Comparison of ENCODE assay signal across 8 cellular contexts in genomic region chr7:5494683-5495561, GRCh38. TPM values are rescaled to one million over a fixed set of nuclear protein-coding genes. Genes with fewer than 3 reads are reported as not detected.
DNase-seq lines count a peak whose midpoint lies in the region; ATAC-seq, FAIRE-seq and TF ChIP-seq lines count a peak whose summit lies in the region.

No MANE protein-coding gene starts in this region.

- no peak overlapping the region for H3K18ac ChIP-seq in H1 (ENCODE audit: extremely low read depth, low read length)

- POLR2A ChIA-PET in AG04449 (lab: Yijun Ruan, JAX) (interaction anchor here (0.9 to 1.6 kb wide), 5 partner anchors 25 to 108 kb away, joined by 3 to 7 read pairs (median 5); no protein-coding TSS in a partner anchor), H1 (lab: Charles Lee; ENCODE audit: partially characterized antibody) (interaction anchor here (0.5 to 2.1 kb wide), 11 partner anchors 8 to 207 kb away, joined by 3 to 7 read pairs (median 3); no protein-coding TSS in a partner anchor)

- CTCF ChIA-PET in AG04449 (lab: Yijun Ruan, JAX) (interaction anchor here (0.6 to 5.4 kb wide), 46 partner anchors 10 to 333 kb away, joined by 3 to 87 read pairs (median 6); no protein-coding TSS in a partner anchor), H1 (lab: Charles Lee; ENCODE audit: partially characterized antibody) (interaction anchor here (0.6 to 6.0 kb wide), 69 partner anchors 9 to 1080 kb away, joined by 3 to 61 read pairs (median 4); no protein-coding TSS in a partner anchor)

- H3K9ac ChIP-seq in H1 (replicated peaks in 1 of 4; ENCODE audit: extremely low read depth in 1 of 4, low read depth in 3 of 4, low read length in 3 of 4) = no peak overlapping the region

- no peak for TF ChIP-seq EP300 in H1 (IDR thresholded peaks at IDR 0.05; ENCODE audit: borderline replicate concordance in 1 of 2, low read depth in 2 of 2, low read length in 2 of 2)

- DNase-seq in AG04449 (ENCODE audit: low read depth, low spot score) (no peak), NOMO-1 (lab: John Stamatoyannopoulos, UW; ENCODE audit: unreplicated experiment in 2 of 2) (peak; percentile 59 to 71), H1 (ENCODE audit: low read depth in 1 of 2, low spot score in 2 of 2) (peak in 1 of 2 experiments; percentile 88), midbrain (lab: John Stamatoyannopoulos, UW) (peak; percentile 83)
- peak; percentile 46 to 64 (median 55) for DNase-seq in activated CD8-positive, alpha-beta memory T cell treated with anti-CD3 and anti-CD28 coated beads for 48 hours (ENCODE audit: low read depth in 2 of 3, low spot score in 2 of 3)
- DNase-seq in stimulated activated CD8-positive, alpha-beta memory T cell treated with anti-CD3 and anti-CD28 coated beads, Interleukin-2, amount 100 ng/mL, for 48 hours (ENCODE audit: low read depth in 2 of 2) = peak; percentile 62 to 74

- no peak overlapping the region for H3K27ac ChIP-seq in H1 (ENCODE audit: low read depth, low read length)

- H2AFZ ChIP-seq in H1 (ENCODE audit: low read length) = no peak overlapping the region

- H2BK120ac ChIP-seq in H1 (replicated peaks; ENCODE audit: low read depth, low read length) = no peak overlapping the region

- TF ChIP-seq RAD21 in H1 (IDR thresholded peaks at IDR 0.05 in 1 of 2, conservative IDR thresholded peaks at IDR 0.05 in 1 of 2; ENCODE audit: low read depth in 2 of 2, low read length in 2 of 2) = peak; percentile 94 to 95

- TF ChIP-seq CTCF in AG04449 (IDR thresholded peaks at IDR 0.05; ENCODE audit: insufficient read depth, low read length, missing control alignments) (peak; percentile 94), H1 (IDR thresholded peaks at IDR 0.05; ENCODE audit: control extremely low read depth in 1 of 3, insufficient read depth in 1 of 3, low read depth in 1 of 3, low read length in 3 of 3) (peak in 2 of 3 experiments; percentile 87 to 93; a peak in 3 of 4 replicates)

- peaks cover 8% of the 10 kb centered on the region; the same call in 1 of the 2 replicates for H3K79me1 ChIP-seq in H1 (ENCODE audit: low read depth, low read length)

- H2BK5ac ChIP-seq in H1 (ENCODE audit: low read depth, low read length) = no peak overlapping the region

- no peak overlapping the region for H4K5ac ChIP-seq in H1 (ENCODE audit: insufficient read length, low read depth, low read length)

- H4K91ac ChIP-seq in H1 (replicated peaks; ENCODE audit: insufficient read length, low read length) = no peak overlapping the region

- ATAC-seq in GM18867 (IDR thresholded peaks at IDR 0.05; ENCODE audit: unreplicated experiment) = peak; percentile 69
- ATAC-seq in HG03520 (IDR thresholded peaks at IDR 0.05; ENCODE audit: unreplicated experiment) = peak; percentile 71

- H2BK15ac ChIP-seq in H1 (ENCODE audit: low read length) = no peak overlapping the region

- peaks cover 0 to 17% of the 10 kb centered on the region in 2 experiments for H4K20me1 ChIP-seq in H1 (replicated peaks in 1 of 2; ENCODE audit: control insufficient read depth in 1 of 2, insufficient read depth in 2 of 2, low read length in 2 of 2)

- 55% methylated on average over 35 of the region's 41 CpGs; no CpG with 5 or more reads in 1 of the 2 experiments for WGBS in H1 (ENCODE audit: extremely low coverage in 1 of 2, insufficient coverage in 1 of 2, insufficient read length in 1 of 2, insufficient replicate concordance in 2 of 2, low coverage in 1 of 2, low lambda C conversion rate in 2 of 2, missing lambda C conversion rate in 1 of 2), 2 experiments

- H2BK20ac ChIP-seq in H1 (ENCODE audit: low read length) = no peak overlapping the region

- 0 out of 4 replicates have a peak overlapping the region, but pooled peaks of 1 of the 2 experiments have one; percentile 12 for H3K4me2 ChIP-seq in H1 (ENCODE audit: insufficient read depth in 1 of 2, low read depth in 2 of 2, low read length in 2 of 2)

- H3K23ac ChIP-seq in H1 (ENCODE audit: insufficient read length) = no peak overlapping the region

- H3K23me2 ChIP-seq in H1 (ENCODE audit: low read depth, low read length) = no peaks in the 10 kb centered on the region

- H3K36me3 ChIP-seq in H1 (ENCODE audit: control insufficient read depth in 2 of 4, insufficient read depth in 4 of 4, low read length in 3 of 4) = peaks cover under 1 to 4% (median 3%) of the 10 kb centered on the region in 4 experiments; a peak in 6 of 8 replicates

- H3K27me3 ChIP-seq in H1 (replicated peaks in 1 of 4; ENCODE audit: control insufficient read depth in 3 of 4, extremely low read depth in 1 of 4, insufficient read depth in 3 of 4, low read length in 3 of 4) = no peaks in the 10 kb centered on the region

- peaks cover 0 to 2% of the 10 kb centered on the region in 2 experiments; a peak in 1 of 4 replicates for H3K79me2 ChIP-seq in H1 (ENCODE audit: control insufficient read depth in 1 of 2, insufficient read depth in 2 of 2, low read length in 2 of 2)

- H3K4ac ChIP-seq in H1 (replicated peaks; ENCODE audit: insufficient read length, low read depth, low read length) = no peak overlapping the region

- no peak overlapping the region for H2AK5ac ChIP-seq in H1 (ENCODE audit: low read depth, low read length)

- no peak overlapping the region for H3K4me3 ChIP-seq in AG04449 (ENCODE audit: low read depth, low read length)
- H3K4me3 ChIP-seq in H1 (ENCODE audit: extremely low read depth in 1 of 4, insufficient read depth in 2 of 4, low read depth in 3 of 4, low read length in 4 of 4) = no peak overlapping the region

- H3K14ac ChIP-seq in H1 (ENCODE audit: insufficient read length) = no peak overlapping the region

- H3K4me1 ChIP-seq in H1 (replicated peaks in 1 of 4; ENCODE audit: control insufficient read depth in 3 of 4, insufficient read depth in 4 of 4, low read length in 3 of 4) = peaks cover 0 to 20% (median 12%) of the 10 kb centered on the region in 4 experiments; a peak in 5 of 7 replicates

- H3K56ac ChIP-seq in H1 (replicated peaks; ENCODE audit: insufficient read length, low read depth, low read length) = no peak overlapping the region

- H3K9me3 ChIP-seq in H1 (ENCODE audit: insufficient read depth in 2 of 2, low read depth in 1 of 2, low read length in 1 of 2) = no peaks in the 10 kb centered on the region

- peak overlapping the region; percentile 29; the same call in 1 of the 2 replicates for H4K8ac ChIP-seq in H1 (ENCODE audit: extremely low read depth, insufficient read depth, low read length)

- 0 out of 2 replicates have a peak overlapping the region, but pooled peaks have one; percentile 39 for H2BK12ac ChIP-seq in H1 (ENCODE audit: low read depth, low read length)

- no peak for TF ChIP-seq POLR2A in H1 (IDR thresholded peaks at IDR 0.05; ENCODE audit: control extremely low read depth in 1 of 2, low read depth in 2 of 2, low read length in 2 of 2)

- FAIRE-seq in H1 (lab: Jason Lieb, UNC) = peak; percentile 75

TF ChIP-seq in H1, 55 proteins besides CTCF, POLR2A, EP300 and RAD21 (continues in another document):
- TF ChIP-seq PHF8 (conservative IDR thresholded peaks at IDR 0.05; ENCODE audit: low read depth, low read length) = no peak
- no peak for TF ChIP-seq TBP (IDR thresholded peaks at IDR 0.05; ENCODE audit: low read depth, low read length)
- TF ChIP-seq ASH2L (IDR thresholded peaks at IDR 0.05; ENCODE audit: low read length) = no peak
- TF ChIP-seq TCF12 (IDR thresholded peaks at IDR 0.05; ENCODE audit: low read depth, low read length) = no peak

RNA-seq across cellular contexts. Expression of gene FBXL18, which starts 18.7 kb away (rescaled TPM):
- total RNA-seq in H1 (2021; fragmentation: NEBNext Ultra II Directional; extraction: Animal tissue kit (Norgen Biotek cat#: 25700)) = 18.9 and 19.4 TPM in 2 replicates
- polyA plus RNA-seq in H1 (2011; rRNA removed) = 12.9 and 21.8 TPM in 2 replicates
- polyA plus RNA-seq in H1 (2011; cell fraction: cytosol; rRNA removed) = 7.4 TPM
- polyA plus RNA-seq in H1 (2011; cell fraction: nucleus; rRNA removed) = 15.0 TPM
- 6.5 to 10.6 TPM (median 8.4 TPM) in 4 replicates for polyA plus RNA-seq in H1 (2012, experiment 1 of 2)
- 7.4 TPM for polyA plus RNA-seq in H1 (2012, experiment 2 of 2)
- 10.7 TPM for polyA plus RNA-seq in H1 (2013, experiment 1 of 2)
- 10.9 TPM for polyA plus RNA-seq in H1 (2013, experiment 2 of 2)
- 11.1 and 12.9 TPM in 2 replicates for polyA minus RNA-seq in H1 (2011; rRNA and poly(A)+ RNA removed)
- polyA minus RNA-seq in H1 (2011; cell fraction: cytosol; rRNA and poly(A)+ RNA removed) = 13.1 TPM
- 18.4 TPM for polyA minus RNA-seq in H1 (2011; cell fraction: nucleus; rRNA and poly(A)+ RNA removed)

RNA-seq across cellular contexts. Expression of gene ACTB, which starts 35.5 kb away (rescaled TPM):
- 5,193 and 5,434 TPM in 2 replicates for total RNA-seq in H1 (2021; fragmentation: NEBNext Ultra II Directional; extraction: Animal tissue kit (Norgen Biotek cat#: 25700))
- 3,302 and 5,403 TPM in 2 replicates for polyA plus RNA-seq in H1 (2011; rRNA removed)
- 2,071 TPM for polyA plus RNA-seq in H1 (2011; cell fraction: cytosol; rRNA removed)
- polyA plus RNA-seq in H1 (2011; cell fraction: nucleus; rRNA removed) = 4,500 TPM
- polyA plus RNA-seq in H1 (2012, experiment 1 of 2) = 6,137 to 6,485 TPM (median 6,195 TPM) in 4 replicates
- polyA plus RNA-seq in H1 (2012, experiment 2 of 2) = 10,957 TPM
- 8,552 TPM for polyA plus RNA-seq in H1 (2013, experiment 1 of 2)
- polyA plus RNA-seq in H1 (2013, experiment 2 of 2) = 8,467 TPM
- polyA minus RNA-seq in H1 (2011; rRNA and poly(A)+ RNA removed) = 2,491 and 4,199 TPM in 2 replicates
- 2,951 TPM for polyA minus RNA-seq in H1 (2011; cell fraction: cytosol; rRNA and poly(A)+ RNA removed)
- 2,361 TPM for polyA minus RNA-seq in H1 (2011; cell fraction: nucleus; rRNA and poly(A)+ RNA removed)
